ENCODE assay signal across 21 cellular contexts in the genomic region with DNA sequence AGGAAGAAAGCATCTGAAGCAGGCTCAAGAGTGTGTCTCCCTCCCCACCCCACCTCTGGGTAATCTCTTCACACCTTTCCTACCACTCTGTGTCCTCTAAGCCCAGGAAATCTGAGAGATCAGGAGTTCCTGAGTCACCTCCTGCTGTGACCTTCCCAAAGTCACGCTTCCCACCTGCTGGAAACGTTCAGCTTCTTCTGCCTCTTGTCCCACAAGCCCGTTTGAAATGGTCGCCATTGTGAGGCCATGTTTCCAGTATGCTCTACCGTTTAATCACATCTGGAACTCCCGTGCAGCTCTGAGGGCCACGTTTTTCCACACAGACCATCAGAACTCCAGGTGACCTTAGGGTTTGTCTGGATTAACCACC. TPM values are rescaled to one million over a fixed set of nuclear protein-coding genes. Genes with fewer than 3 reads are reported as not detected.
DNase-seq lines count a peak whose midpoint lies in the region; ATAC-seq and TF ChIP-seq lines count a peak whose summit lies in the region.
"Had no signal": no experiment of that assay in that cellular context is flagged by ENCODE, and none has a peak within 500 bp of the region (broad histone marks: within the 10 kb centered on the region; RNA-seq: fewer than 3 reads in every experiment).

No MANE protein-coding gene starts in this region.

- intact Hi-C loops in spleen (cut with DNase I; ENCODE audit: low total_unique reads): no loop called here

- peaks cover 5% of the 10 kb centered on the region for H3K27me3 Mint-ChIP-seq in GM23338 (ENCODE audit: insufficient read depth, low read depth, poor library complexity)
- no peaks in the 10 kb centered on the region for H3K27me3 Mint-ChIP-seq in WTC11 (ENCODE audit: low read depth)
- no peaks in the 10 kb centered on the region for H3K27me3 Mint-ChIP-seq in neural crest cell (ENCODE audit: low read depth)

- 67 to 82% (median 70%) methylated on average over 7 of the region's 7 CpGs for WGBS in spleen, 5 donors

- peaks cover 14% of the 10 kb centered on the region for H3K4me1 ChIP-seq in GM23338 (ENCODE audit: insufficient read depth)
- no peaks in the 10 kb centered on the region for H3K4me1 ChIP-seq in spleen

- H3K79me2 ChIP-seq in GM23338 (replicated peaks; ENCODE audit: insufficient read depth): peaks cover 17% of the 10 kb centered on the region

- no peak overlapping the region for H3K27ac ChIP-seq in GM23338 (ENCODE audit: low read depth)
- no peak overlapping the region for H3K27ac ChIP-seq in spleen
- H3K27ac ChIP-seq: GM23248, RWPE1, SJSA1 had no signal

- H3K36me3 ChIP-seq in GM23338 (ENCODE audit: insufficient read depth) (no peaks in the 10 kb centered on the region), spleen (no peaks in the 10 kb centered on the region)
- H3K36me3 ChIP-seq: SJSA1 had no signal

- H3K27me3 ChIP-seq in GM23338 (ENCODE audit: insufficient read depth): no peaks in the 10 kb centered on the region
- H3K27me3 ChIP-seq in spleen (replicated peaks in 1 of 7): peaks cover 0 to 25% (median 0%) of the 10 kb centered on the region in 7 donors
- H3K27me3 ChIP-seq: BE2C had no signal

- no peak for DNase-seq in GM23338 (ENCODE audit: low spot score)
- no peak for DNase-seq in WTC11 (ENCODE audit: low spot score)
- DNase-seq in neural crest cell (ENCODE audit: low read depth, low spot score): no peak
- peak; percentile 22 for DNase-seq in spleen
- no peak for DNase-seq in middle frontal gyrus (ENCODE audit: extremely low spot score, low spot score)
- DNase-seq in stimulated activated effector memory CD8-positive, alpha-beta T cell treated with anti-CD3 and anti-CD28 coated beads, Interleukin-12 subunit alpha, Interleukin-12 subunit beta, amount 100 ng/mL, for 72 hours (ENCODE audit: low spot score in 2 of 2): no peak
- no peak for DNase-seq in HEK293T (ENCODE audit: extremely low spot score)
- DNase-seq: ACHN; BE2C; CD8-positive, alpha-beta T cell; DMS79 treated with DMSO at 0.1 percent for 48 hours; GM23248; MV-4-11; NCI-H2029 treated with DMSO at 0.1 percent for 48 hours; NCI-H2171 treated with DMSO at 0.1 percent for 48 hours; NCI-H510A; NCI-H82; PC-3 had no signal

- no peak overlapping the region for H3K4me2 ChIP-seq in GM23338

- TF ChIP-seq CTCF in GM23338 (conservative IDR thresholded peaks at IDR 0.05; ENCODE audit: low read depth in 2 of 2) (no peak), WTC11 (IDR thresholded peaks at IDR 0.05) (no peak), neural crest cell (conservative IDR thresholded peaks at IDR 0.05) (no peak), spleen (IDR thresholded peaks at IDR 0.05 in 8 of 11, conservative IDR thresholded peaks at IDR 0.05 in 3 of 11) (no peak)

- no peak for TF ChIP-seq POLR2A in spleen (IDR thresholded peaks at IDR 0.05)

- no peak overlapping the region for H2AFZ ChIP-seq in GM23338
- H2AFZ ChIP-seq: GM23248 had no signal

- no peak overlapping the region for H3K4me3 Mint-ChIP-seq in GM23338
- H3K4me3 Mint-ChIP-seq in WTC11: no peak overlapping the region
- H3K4me3 Mint-ChIP-seq in neural crest cell: no peak overlapping the region
- no peak overlapping the region for H3K4me3 Mint-ChIP-seq in stimulated activated effector memory CD8-positive, alpha-beta T cell treated with anti-CD3 and anti-CD28 coated beads, Interleukin-12 subunit alpha, Interleukin-12 subunit beta, amount 100 ng/mL, for 72 hours
- H3K4me3 Mint-ChIP-seq: CD8-positive, alpha-beta T cell had no signal

- H3F3A ChIP-seq in GM23338 (replicated peaks; ENCODE audit: low read depth): no peaks in the 10 kb centered on the region

- H3K9me3 ChIP-seq in spleen: no peaks in the 10 kb centered on the region
- H3K9me3 ChIP-seq: BE2C, SJSA1 had no signal

- peaks cover 6% of the 10 kb centered on the region; the same call in 1 of the 2 replicates for H4K20me1 ChIP-seq in GM23338 (replicated peaks; ENCODE audit: insufficient read depth)

- no peaks in the 10 kb centered on the region for H3K9me3 Mint-ChIP-seq in GM23338
- H3K9me3 Mint-ChIP-seq in WTC11: no peaks in the 10 kb centered on the region
- no peaks in the 10 kb centered on the region for H3K9me3 Mint-ChIP-seq in neural crest cell
- H3K9me3 Mint-ChIP-seq in stimulated activated effector memory CD8-positive, alpha-beta T cell treated with anti-CD3 and anti-CD28 coated beads, Interleukin-12 subunit alpha, Interleukin-12 subunit beta, amount 100 ng/mL, for 72 hours: no peaks in the 10 kb centered on the region
- H3K9me3 Mint-ChIP-seq: CD8-positive, alpha-beta T cell had no signal

- peaks cover 41% of the 10 kb centered on the region for H3K4me1 Mint-ChIP-seq in GM23338
- H3K4me1 Mint-ChIP-seq in WTC11: peaks cover 47% of the 10 kb centered on the region
- H3K4me1 Mint-ChIP-seq in neural crest cell: peaks cover 72% of the 10 kb centered on the region
- no peaks in the 10 kb centered on the region for H3K4me1 Mint-ChIP-seq in stimulated activated effector memory CD8-positive, alpha-beta T cell treated with anti-CD3 and anti-CD28 coated beads, Interleukin-12 subunit alpha, Interleukin-12 subunit beta, amount 100 ng/mL, for 72 hours

- CTCF ChIA-PET in WTC11 (lab: Charles Lee) (interaction anchor here (1.4 kb wide), 1 partner anchor 82 kb away, joined by 3 read pairs; no protein-coding TSS in a partner anchor), HEK293T (lab: Yijun Ruan, JAX) (no interaction called here)

- ATAC-seq in GM23338 (peak; percentile 28; the same call in 1 of the 3 replicates), WTC11 (no peak)
- ATAC-seq in stimulated activated effector memory CD8-positive, alpha-beta T cell treated with anti-CD3 and anti-CD28 coated beads, Interleukin-12 subunit alpha, Interleukin-12 subunit beta, amount 100 ng/mL, for 72 hours: no peak
- ATAC-seq: CD8-positive, alpha-beta T cell; K562; PC-3 had no signal

- no peaks in the 10 kb centered on the region for H3K9me2 ChIP-seq in GM23338 (ENCODE audit: insufficient read depth)

- H3K4me3 ChIP-seq in GM23338: no peak overlapping the region
- no peak overlapping the region for H3K4me3 ChIP-seq in spleen
- H3K4me3 ChIP-seq: GM23248, K562, SJSA1 had no signal

- 0 out of 2 replicates have a peak overlapping the region, but pooled peaks have one; percentile 54 for H3K27ac Mint-ChIP-seq in GM23338
- peak overlapping the region; percentile 77; the same call in 1 of the 2 replicates for H3K27ac Mint-ChIP-seq in WTC11
- H3K27ac Mint-ChIP-seq in neural crest cell (ENCODE audit: unreplicated experiment): peak overlapping the region; percentile 16
- H3K27ac Mint-ChIP-seq in stimulated activated effector memory CD8-positive, alpha-beta T cell treated with anti-CD3 and anti-CD28 coated beads, Interleukin-12 subunit alpha, Interleukin-12 subunit beta, amount 100 ng/mL, for 72 hours: no peak overlapping the region
- H3K27ac Mint-ChIP-seq: CD8-positive, alpha-beta T cell had no signal

- POLR2A ChIA-PET in WTC11 (lab: Charles Lee): no interaction called here
- POLR2A ChIA-PET in HEK293T (lab: Yijun Ruan, JAX): no interaction called here

- H3K36me3 Mint-ChIP-seq in GM23338 (ENCODE audit: low read depth) (peaks cover 6% of the 10 kb centered on the region; the same call in 2 of the 3 replicates), WTC11 (peaks cover 8% of the 10 kb centered on the region; the same call in 1 of the 2 replicates), neural crest cell (ENCODE audit: low read depth) (peaks cover 5% of the 10 kb centered on the region)
- H3K36me3 Mint-ChIP-seq in stimulated activated effector memory CD8-positive, alpha-beta T cell treated with anti-CD3 and anti-CD28 coated beads, Interleukin-12 subunit alpha, Interleukin-12 subunit beta, amount 100 ng/mL, for 72 hours: no peaks in the 10 kb centered on the region
- H3K36me3 Mint-ChIP-seq: CD8-positive, alpha-beta T cell had no signal

TF ChIP-seq in GM23338, 12 proteins besides CTCF, POLR2A, EP300 and RAD21 (continues in another document):
- TF ChIP-seq, protein P1, sequence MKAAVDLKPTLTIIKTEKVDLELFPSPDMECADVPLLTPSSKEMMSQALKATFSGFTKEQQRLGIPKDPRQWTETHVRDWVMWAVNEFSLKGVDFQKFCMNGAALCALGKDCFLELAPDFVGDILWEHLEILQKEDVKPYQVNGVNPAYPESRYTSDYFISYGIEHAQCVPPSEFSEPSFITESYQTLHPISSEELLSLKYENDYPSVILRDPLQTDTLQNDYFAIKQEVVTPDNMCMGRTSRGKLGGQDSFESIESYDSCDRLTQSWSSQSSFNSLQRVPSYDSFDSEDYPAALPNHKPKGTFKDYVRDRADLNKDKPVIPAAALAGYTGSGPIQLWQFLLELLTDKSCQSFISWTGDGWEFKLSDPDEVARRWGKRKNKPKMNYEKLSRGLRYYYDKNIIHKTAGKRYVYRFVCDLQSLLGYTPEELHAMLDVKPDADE (IDR thresholded peaks at IDR 0.05): no peak

TF ChIP-seq in WTC11, 78 proteins besides CTCF, POLR2A, EP300 and RAD21 (continues in another document):
- TF ChIP-seq TEAD1 (CRISPR knock-in tag; IDR thresholded peaks at IDR 0.05) (no peak), ZNF232 (CRISPR knock-in tag; IDR thresholded peaks at IDR 0.05) (no peak)

TF ChIP-seq in HEK293T, 16 proteins besides CTCF, POLR2A, EP300 and RAD21:
- no peak for TF ChIP-seq ARNT (IDR thresholded peaks at IDR 0.05)
- no peak for TF ChIP-seq SP1 (IDR thresholded peaks at IDR 0.05)

RNA-seq across cellular contexts. Expression of a gene that starts 25.9 kb away (rescaled TPM):
- 35.0 and 36.5 TPM in 2 replicates for total RNA-seq in GM23338 (2014; rRNA removed; shearing (Covaris generic))
- polyA plus RNA-seq in GM23338 (2016; fragmentation: Nextera tagmentation; extraction: Ambion mirVana): 12.0 and 12.2 TPM in 2 replicates
- total RNA-seq in WTC11 (2021): 31.9 to 35.7 TPM (median 34.4 TPM) in 3 replicates
- 132 and 143 TPM in 2 replicates for total RNA-seq in neural crest cell
- 1 to 10 TPM in 1 of 7 donors, under 1 TPM in 6; 0.35 to 1.6 (median 0.68) TPM for total RNA-seq in spleen
- polyA plus RNA-seq in spleen: under 1 TPM in 2 of 3 donors, not detected in 1; 0.06 to 0.09 TPM
- total RNA-seq: GM23248, SJSA1 had no signal
- polyA plus RNA-seq: GM23248 had no signal

Comparison
In these comparisons a context has a peak if more than half of its experiments do, and no peak if none do; other contexts are left out.
1. RNA of a gene that starts 25.9 kb away (total RNA-seq): 132 to 143 TPM in neural crest cell, 31.9 to 35.7 TPM in WTC11 and 35.0 to 36.5 TPM in GM23338; 0.35 to 1.6 TPM in spleen; every median in the first group is over 10 times any median in the second.